ENCODE assay signal across 8 cellular contexts in genomic region chrX:134797390-134797700, GRCh38. TPM values are rescaled to one million over a fixed set of nuclear protein-coding genes. Genes with fewer than 3 reads are reported as not detected.
A peak's percentile ranks its signal among the peaks of the same experiment; 100 is the strongest.
DNase-seq lines count a peak whose midpoint lies in the region; TF ChIP-seq lines count a peak whose summit lies in the region.

No MANE protein-coding gene starts in this region.

- H3K4me3 ChIP-seq in dorsolateral prefrontal cortex (peak overlapping the region; percentile 45 to 87 (median 74)), neural cell (ENCODE audit: low read length) (peak overlapping the region; percentile 83)

- no peak for TF ChIP-seq RAD21 in neural cell (conservative IDR thresholded peaks at IDR 0.05)

- H3K9me3 ChIP-seq in KOPT-K1 (ENCODE audit: insufficient read depth, low read length, poor library complexity, severe bottlenecking) (no peaks in the 10 kb centered on the region), neural cell (ENCODE audit: low read length) (no peaks in the 10 kb centered on the region)

- no peaks in the 10 kb centered on the region for H3K9me2 ChIP-seq in neural cell (ENCODE audit: insufficient read depth, low read length)

- no peaks in the 10 kb centered on the region for H4K20me1 ChIP-seq in neural cell (ENCODE audit: insufficient read depth)

- TF ChIP-seq EP300 in neural cell (conservative IDR thresholded peaks at IDR 0.05; ENCODE audit: poor library complexity, severe bottlenecking) = no peak

- DNase-seq in dorsolateral prefrontal cortex (no peak), GOT3 (lab: John Stamatoyannopoulos, UW) (no peak), NCI-H1105 treated with DMSO at 0.1 percent for 48 hours (lab: John Stamatoyannopoulos, UW) (no peak), T1000 (lab: John Stamatoyannopoulos, UW) (no peak)
- DNase-seq in stimulated activated CD4-positive, alpha-beta T cell treated with anti-CD3 and anti-CD28 coated beads, Interleukin-2, amount 100 ng/mL, for 24 hours = no peak

- no peak overlapping the region for H3K9ac ChIP-seq in neural cell (ENCODE audit: low read length)

- H3K4me2 ChIP-seq in neural cell (ENCODE audit: low read length) = peak overlapping the region; percentile 35

- no peaks in the 10 kb centered on the region for H3K79me2 ChIP-seq in neural cell (replicated peaks; ENCODE audit: insufficient read depth, low read length)

- intact Hi-C loops in dorsolateral prefrontal cortex (cut with DNase I) = no loop called here

- H3K27me3 ChIP-seq in dorsolateral prefrontal cortex = peaks cover 0 to 63% (median 9%) of the 10 kb centered on the region in 45 donors
- no peaks in the 10 kb centered on the region for H3K27me3 ChIP-seq in neural cell (ENCODE audit: insufficient read depth, low read depth, low read length)

- H3K36me3 ChIP-seq in KOPT-K1 (ENCODE audit: insufficient read depth, low read length) = peaks cover 36% of the 10 kb centered on the region
- H3K36me3 ChIP-seq in neural cell (ENCODE audit: insufficient read depth, low read length) = no peaks in the 10 kb centered on the region

- no peaks in the 10 kb centered on the region for H3F3A ChIP-seq in neural cell (ENCODE audit: insufficient read depth, low read length, poor library complexity, severe bottlenecking)

- TF ChIP-seq CTCF in C4-2B (conservative IDR thresholded peaks at IDR 0.05) = no peak
- no peak for TF ChIP-seq CTCF in dorsolateral prefrontal cortex (IDR thresholded peaks at IDR 0.05 in 54 of 56, conservative IDR thresholded peaks at IDR 0.05 in 2 of 56; ENCODE audit: low read depth in 1 of 56, partially characterized antibody in 56 of 56)
- no peak for TF ChIP-seq CTCF in neural cell (IDR thresholded peaks at IDR 0.05; ENCODE audit: poor library complexity, severe bottlenecking)

- no peak overlapping the region for H2AFZ ChIP-seq in neural cell (ENCODE audit: low read depth, low read length)

- peak overlapping the region; percentile 86 for H3K27ac ChIP-seq in C4-2B
- H3K27ac ChIP-seq in KOPT-K1 (ENCODE audit: low read depth, low read length, poor library complexity, severe bottlenecking) = peak overlapping the region; percentile 85
- H3K27ac ChIP-seq in dorsolateral prefrontal cortex = peak overlapping the region in 1 of 59 donors; percentile 29
- no peak overlapping the region for H3K27ac ChIP-seq in neural cell (ENCODE audit: low read length)

TF ChIP-seq in neural cell, 6 proteins besides CTCF, POLR2A, EP300 and RAD21:
- peak; percentile 48 for TF ChIP-seq MXI1 (conservative IDR thresholded peaks at IDR 0.05; ENCODE audit: poor library complexity, severe bottlenecking)
- no peak for TF ChIP-seq TAF1 (IDR thresholded peaks at IDR 0.05; ENCODE audit: low read depth)

RNA-seq across cellular contexts. Expression of gene PABIR2, which starts 0.3 kb away (rescaled TPM):
- total RNA-seq in dorsolateral prefrontal cortex = 10 to 100 TPM; 20.9 to 39.4 (median 29.9) TPM
- 20.2 and 21.8 TPM in 2 replicates for polyA plus RNA-seq in neural cell
- 8.5 and 9.7 TPM in 2 replicates for polyA minus RNA-seq in neural cell
